22 cellular contexts compared by ENCODE assay signal in genomic region chr6:3916211-3916610, GRCh38.
"Had no signal": no experiment of that assay in that cellular context is flagged by ENCODE, and none has a peak within 500 bp of the region (broad histone marks: within the 10 kb centered on the region; RNA-seq: fewer than 3 reads in every experiment).

No MANE protein-coding gene starts in this region.

- ATAC-seq: activated CD8-positive, alpha-beta memory T cell treated with anti-CD3 and anti-CD28 coated beads, Interleukin-2, amount 10 ng/mL, durations not matched to agents 7 days and 5 days; left lung; lower lobe of right lung; natural killer cell; right lobe of liver had no signal

- DNase-seq: activated CD4-positive, alpha-beta T cell treated with anti-CD3 and anti-CD28 coated beads, Interleukin-2, amount 10 ng/mL, durations not matched to agents 24 days and 14 days; activated CD8-positive, alpha-beta memory T cell treated with anti-CD3 and anti-CD28 coated beads, Interleukin-2, amount 10 ng/mL, durations not matched to agents 7 days and 5 days; activated CD8-positive, alpha-beta T cell treated with anti-CD3 and anti-CD28 coated beads, Interleukin-2, amount 10 ng/mL, durations not matched to agents 7 days and 5 days; activated effector memory CD4-positive, alpha-beta T cell treated with Interleukin-2 at 50 U/mL for 16 hours; activated naive CD4-positive, alpha-beta T cell treated with Interleukin-2 at 50 U/mL for 16 hours; activated T-cell treated with anti-CD3 and anti-CD28 coated beads, Interleukin-2, amount 50 U/mL, for 72 hours; esophagus squamous epithelium; kidney glomerular epithelial cell; left lung; lower lobe of right lung; mesendoderm; natural killer cell; posterior cingulate gyrus; right lobe of liver; stimulated activated CD4-positive, alpha-beta T cell treated with anti-CD3 and anti-CD28 coated beads, Interleukin-2, amount 100 ng/mL, for 48 hours; stimulated activated naive CD4-positive, alpha-beta T cell treated with Interleukin-2 at 50 U/mL for 16 hours; T-helper 9 cell; testis; trophoblast cell had no signal

- H3K27me3 ChIP-seq: cardiac muscle cell, left lung, neural progenitor cell, right lobe of liver, testis had no signal

- H3K36me3 ChIP-seq: cardiac muscle cell, esophagus squamous epithelium, left lung, lower lobe of right lung, neural progenitor cell, right lobe of liver had no signal

- H3K4me3 Mint-ChIP-seq: activated CD8-positive, alpha-beta memory T cell treated with anti-CD3 and anti-CD28 coated beads, Interleukin-2, amount 10 ng/mL, durations not matched to agents 7 days and 5 days; activated T-cell treated with anti-CD3 and anti-CD28 coated beads, Interleukin-2, amount 50 U/mL, for 72 hours; natural killer cell; neural progenitor cell had no signal

- H3K9ac ChIP-seq: neural progenitor cell had no signal

- H3K9me3 Mint-ChIP-seq: activated T-cell treated with anti-CD3 and anti-CD28 coated beads, Interleukin-2, amount 50 U/mL, for 72 hours; natural killer cell had no signal

- H2AFZ ChIP-seq: neural progenitor cell had no signal

- H3K27ac Mint-ChIP-seq: activated CD4-positive, alpha-beta T cell treated with anti-CD3 and anti-CD28 coated beads, Interleukin-2, amount 10 ng/mL, durations not matched to agents 24 days and 14 days; activated CD8-positive, alpha-beta memory T cell treated with anti-CD3 and anti-CD28 coated beads, Interleukin-2, amount 10 ng/mL, durations not matched to agents 7 days and 5 days; activated T-cell treated with anti-CD3 and anti-CD28 coated beads, Interleukin-2, amount 50 U/mL, for 72 hours; natural killer cell; neural progenitor cell had no signal

- H3K4me1 ChIP-seq: neural progenitor cell had no signal

- H3K36me3 Mint-ChIP-seq: activated CD8-positive, alpha-beta memory T cell treated with anti-CD3 and anti-CD28 coated beads, Interleukin-2, amount 10 ng/mL, durations not matched to agents 7 days and 5 days; natural killer cell; neural progenitor cell had no signal

- H3K4me3 ChIP-seq: cardiac muscle cell, coronary artery, esophagus squamous epithelium, left lung, lower lobe of right lung, neural progenitor cell, right lobe of liver, testis had no signal

- H3K4me2 ChIP-seq: neural progenitor cell had no signal

- H3K9me3 ChIP-seq: esophagus squamous epithelium, left lung, lower lobe of right lung, right lobe of liver, testis had no signal
